ENCODE assay signal across 8 cellular contexts in the genomic region with DNA sequence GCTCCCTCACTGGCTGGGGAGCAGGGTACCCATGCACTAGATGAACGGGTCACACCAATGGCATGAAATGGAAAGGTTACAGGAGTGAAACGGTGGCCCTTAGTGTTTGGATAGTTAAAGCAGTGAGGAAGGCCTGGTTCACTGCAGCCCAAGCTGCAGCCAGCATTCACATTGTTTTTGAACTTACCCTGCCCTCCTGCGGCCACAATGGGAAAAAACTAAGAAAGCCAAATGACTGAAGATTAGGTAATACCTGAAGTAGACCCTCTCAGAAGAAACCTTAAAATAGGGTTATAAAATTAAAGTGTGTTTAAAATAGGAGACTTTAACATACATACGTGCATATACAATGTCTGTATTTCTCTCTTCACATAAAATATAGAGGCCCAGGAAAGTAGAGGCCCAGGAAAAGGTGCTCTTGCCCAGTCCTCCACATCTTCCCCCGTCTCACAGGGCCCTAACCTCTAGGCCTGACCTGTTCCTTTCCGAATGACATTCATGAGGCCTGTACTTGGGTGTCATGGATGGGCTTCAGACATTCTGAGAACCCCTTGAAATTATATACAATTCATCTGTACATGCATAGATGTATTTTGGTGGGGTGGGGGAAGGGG. TPM values are rescaled to one million over a fixed set of nuclear protein-coding genes. Genes with fewer than 3 reads are reported as not detected.
DNase-seq lines count a peak whose midpoint lies in the region; ATAC-seq, FAIRE-seq and TF ChIP-seq lines count a peak whose summit lies in the region.

No MANE protein-coding gene starts in this region.

- ATAC-seq in GM19023 (IDR thresholded peaks at IDR 0.05; ENCODE audit: unreplicated experiment) (peak; percentile 54), HG03571 (IDR thresholded peaks at IDR 0.05; ENCODE audit: unreplicated experiment) (peak; percentile 64)
- peak; percentile 81 for ATAC-seq in activated CD8-positive, alpha-beta T cell treated with anti-CD3 and anti-CD28 coated beads, Interleukin-2, amount 10 ng/mL, durations not matched to agents 7 days and 5 days
- peak; percentile 83 to 84 for ATAC-seq in stimulated activated naive B cell treated with anti-CD40 and anti-IgM and Interleukin-4, amounts not matched to agents 10 μg/mL and 1 μg/mL and 100 μg/mL, for 72 hours (replicated peaks)

- H3K4me1 ChIP-seq in endothelial cell of umbilical vein (ENCODE audit: control insufficient read depth, extremely low read depth, insufficient read depth, low read length) = no peaks in the 10 kb centered on the region

- no peak for TF ChIP-seq POLR2A in endothelial cell of umbilical vein (IDR thresholded peaks at IDR 0.05; ENCODE audit: low read depth, low read length)

- no peak overlapping the region for H3K4me2 ChIP-seq in endothelial cell of umbilical vein (ENCODE audit: insufficient read depth, low read length)

- no peak overlapping the region for H3K9ac ChIP-seq in endothelial cell of umbilical vein (replicated peaks; ENCODE audit: extremely low read depth, insufficient read depth, low read length)

- no peak overlapping the region for H3K27ac ChIP-seq in endothelial cell of umbilical vein (ENCODE audit: insufficient read depth, low read depth, low read length)

- H3K27me3 ChIP-seq in endothelial cell of umbilical vein (ENCODE audit: control insufficient read depth in 2 of 2, insufficient read depth in 2 of 2, low read length in 2 of 2) = peaks cover 21 to 38% of the 10 kb centered on the region in 2 experiments

- no peaks in the 10 kb centered on the region for H3K36me3 Mint-ChIP-seq in activated CD8-positive, alpha-beta T cell treated with anti-CD3 and anti-CD28 coated beads, Interleukin-2, amount 10 ng/mL, durations not matched to agents 7 days and 5 days (ENCODE audit: low read depth)
- H3K36me3 Mint-ChIP-seq in stimulated activated naive B cell treated with anti-CD40 and anti-IgM and Interleukin-4, amounts not matched to agents 10 μg/mL and 1 μg/mL and 100 μg/mL, for 72 hours = no peaks in the 10 kb centered on the region

- no peak overlapping the region for H3K4me3 ChIP-seq in endothelial cell of umbilical vein (replicated peaks in 1 of 3; ENCODE audit: insufficient read depth in 1 of 3, low read depth in 1 of 3, low read length in 3 of 3)

- DNase-seq in AML-193 (lab: John Stamatoyannopoulos, UW) (peak; percentile 79 to 80), NOMO-1 treated with DMSO at 0.1 percent for 48 hours (lab: John Stamatoyannopoulos, UW; ENCODE audit: unreplicated experiment) (peak; percentile 80), endothelial cell of umbilical vein (ENCODE audit: low read depth, low spot score) (peak; percentile 73), midbrain (lab: John Stamatoyannopoulos, UW) (peak; percentile 77)
- DNase-seq in activated CD8-positive, alpha-beta T cell treated with anti-CD3 and anti-CD28 coated beads, Interleukin-2, amount 10 ng/mL, durations not matched to agents 7 days and 5 days = peak; percentile 77
- DNase-seq in stimulated activated naive B cell treated with anti-CD40 and anti-IgM and Interleukin-4, amounts not matched to agents 10 μg/mL and 1 μg/mL and 100 μg/mL, for 72 hours = peak; percentile 60

- H2AFZ ChIP-seq in endothelial cell of umbilical vein (ENCODE audit: low read depth, low read length) = no peak overlapping the region

- no peaks in the 10 kb centered on the region for H3K9me1 ChIP-seq in endothelial cell of umbilical vein (replicated peaks; ENCODE audit: control insufficient read depth, extremely low read depth, insufficient read depth, low read length)

- H3K4me1 Mint-ChIP-seq in activated CD8-positive, alpha-beta T cell treated with anti-CD3 and anti-CD28 coated beads, Interleukin-2, amount 10 ng/mL, durations not matched to agents 7 days and 5 days (ENCODE audit: low read depth) = peaks cover 25% of the 10 kb centered on the region
- H3K4me1 Mint-ChIP-seq in stimulated activated naive B cell treated with anti-CD40 and anti-IgM and Interleukin-4, amounts not matched to agents 10 μg/mL and 1 μg/mL and 100 μg/mL, for 72 hours = peaks cover 19 to 35% of the 10 kb centered on the region in 2 donors

- H3K79me2 ChIP-seq in endothelial cell of umbilical vein (ENCODE audit: control insufficient read depth, insufficient read depth, low read length) = no peaks in the 10 kb centered on the region

- POLR2A ChIA-PET in activated CD8-positive, alpha-beta T cell treated with anti-CD3 and anti-CD28 coated beads, Interleukin-2, amount 10 ng/mL, durations not matched to agents 7 days and 5 days (lab: Charles Lee) = interaction anchor here (1.8 kb wide), 1 partner anchor 33 kb away, joined by 4 read pairs; no protein-coding TSS in a partner anchor
- POLR2A ChIA-PET in endothelial cell of umbilical vein (lab: Charles Lee) = no interaction called here

- peak; percentile 51 to 54 for TF ChIP-seq CTCF in endothelial cell of umbilical vein (IDR thresholded peaks at IDR 0.05; ENCODE audit: extremely low read depth in 1 of 2, insufficient read depth in 1 of 2, low read depth in 1 of 2, low read length in 2 of 2)

- peak; percentile 94 for FAIRE-seq in endothelial cell of umbilical vein (lab: Jason Lieb, UNC)

- no TSS peak for BruUV-seq in endothelial cell of umbilical vein (replicated peaks; lab: Mats Ljungman, UMichigan)

- CTCF ChIA-PET in activated CD8-positive, alpha-beta T cell treated with anti-CD3 and anti-CD28 coated beads, Interleukin-2, amount 10 ng/mL, durations not matched to agents 7 days and 5 days (lab: Charles Lee) = interaction anchor here (0.7 to 9.2 kb wide), 30 partner anchors 12 to 763 kb away, joined by 3 to 231 read pairs (median 7); a partner anchor contains a TSS
- CTCF ChIA-PET in endothelial cell of umbilical vein (lab: Charles Lee) = interaction anchor here (0.8 to 5.3 kb wide), 21 partner anchors 11 to 338 kb away, joined by 3 to 72 read pairs (median 5); a partner anchor contains a TSS

- dilution Hi-C loops in endothelial cell of umbilical vein (cut with MboI; ENCODE audit: extremely low pct_ligation_motif_present, low sequenced_read_pairs) = no loop called here

- H4K20me1 ChIP-seq in endothelial cell of umbilical vein (replicated peaks; ENCODE audit: control insufficient read depth, extremely low read depth, insufficient read depth, low read length) = no peaks in the 10 kb centered on the region

- peaks cover 15% of the 10 kb centered on the region for H3K27me3 Mint-ChIP-seq in activated CD8-positive, alpha-beta T cell treated with anti-CD3 and anti-CD28 coated beads, Interleukin-2, amount 10 ng/mL, durations not matched to agents 7 days and 5 days (ENCODE audit: low read depth)
- peaks cover 12 to 19% of the 10 kb centered on the region in 2 donors for H3K27me3 Mint-ChIP-seq in stimulated activated naive B cell treated with anti-CD40 and anti-IgM and Interleukin-4, amounts not matched to agents 10 μg/mL and 1 μg/mL and 100 μg/mL, for 72 hours

- H3K27ac Mint-ChIP-seq in activated CD8-positive, alpha-beta T cell treated with anti-CD3 and anti-CD28 coated beads, Interleukin-2, amount 10 ng/mL, durations not matched to agents 7 days and 5 days = no peak overlapping the region
- H3K27ac Mint-ChIP-seq in stimulated activated naive B cell treated with anti-CD40 and anti-IgM and Interleukin-4, amounts not matched to agents 10 μg/mL and 1 μg/mL and 100 μg/mL, for 72 hours = no peak overlapping the region

- intact Hi-C loops in endothelial cell of umbilical vein (cut with micrococcal nuclease) = loop anchor here (1.0 to 5.0 kb wide), 5 partner anchors 58 to 337 kb away; a partner anchor contains a TSS

- no peaks in the 10 kb centered on the region for H3K36me3 ChIP-seq in endothelial cell of umbilical vein (ENCODE audit: control insufficient read depth in 2 of 2, extremely low read depth in 1 of 2, insufficient read depth in 2 of 2, low read length in 2 of 2)

- no peaks in the 10 kb centered on the region for H3K9me3 ChIP-seq in endothelial cell of umbilical vein (replicated peaks; ENCODE audit: control insufficient read depth, insufficient read depth, low read length)

- H3K4me3 Mint-ChIP-seq in activated CD8-positive, alpha-beta T cell treated with anti-CD3 and anti-CD28 coated beads, Interleukin-2, amount 10 ng/mL, durations not matched to agents 7 days and 5 days = no peak overlapping the region
- no peak overlapping the region for H3K4me3 Mint-ChIP-seq in stimulated activated naive B cell treated with anti-CD40 and anti-IgM and Interleukin-4, amounts not matched to agents 10 μg/mL and 1 μg/mL and 100 μg/mL, for 72 hours

- no peaks in the 10 kb centered on the region for H3K9me3 Mint-ChIP-seq in activated CD8-positive, alpha-beta T cell treated with anti-CD3 and anti-CD28 coated beads, Interleukin-2, amount 10 ng/mL, durations not matched to agents 7 days and 5 days (ENCODE audit: insufficient read depth)
- no peaks in the 10 kb centered on the region for H3K9me3 Mint-ChIP-seq in stimulated activated naive B cell treated with anti-CD40 and anti-IgM and Interleukin-4, amounts not matched to agents 10 μg/mL and 1 μg/mL and 100 μg/mL, for 72 hours

RNA-seq across cellular contexts. Expression of a gene that starts 33.3 kb away (rescaled TPM):
- total RNA-seq in activated CD8-positive, alpha-beta T cell treated with anti-CD3 and anti-CD28 coated beads, Interleukin-2, amount 10 ng/mL, durations not matched to agents 7 days and 5 days = 10 to 100 TPM; 32.4 to 35.9 TPM
- total RNA-seq in endothelial cell of umbilical vein = 12.7 and 14.3 TPM in 2 replicates
- 10.4 and 13.8 TPM in 2 replicates for polyA plus RNA-seq in endothelial cell of umbilical vein
- 8.0 and 10.4 TPM in 2 replicates for polyA plus RNA-seq in endothelial cell of umbilical vein (2011; cell fraction: cytosol; rRNA removed)
- polyA plus RNA-seq in endothelial cell of umbilical vein (2011; cell fraction: nucleus; rRNA removed) = 6.9 and 7.5 TPM in 2 replicates
- 13.7 and 16.2 TPM in 2 replicates for polyA plus RNA-seq in endothelial cell of umbilical vein (2012)
- polyA minus RNA-seq in endothelial cell of umbilical vein = 5.2 and 9.2 TPM in 2 replicates
- polyA minus RNA-seq in endothelial cell of umbilical vein (2011; cell fraction: cytosol; rRNA and poly(A)+ RNA removed) = 1.4 TPM
- polyA minus RNA-seq in endothelial cell of umbilical vein (2011; cell fraction: nucleus; rRNA and poly(A)+ RNA removed) = 2.0 and 2.4 TPM in 2 replicates

RNA-seq across cellular contexts. Expression of a gene that starts 34.0 kb away (rescaled TPM):
- under 1 TPM; 0.21 to 0.23 TPM for total RNA-seq in activated CD8-positive, alpha-beta T cell treated with anti-CD3 and anti-CD28 coated beads, Interleukin-2, amount 10 ng/mL, durations not matched to agents 7 days and 5 days
- total RNA-seq in endothelial cell of umbilical vein = 0.95 and 0.97 TPM in 2 replicates
- polyA plus RNA-seq in endothelial cell of umbilical vein = 1.1 and 1.3 TPM in 2 replicates
- polyA plus RNA-seq in endothelial cell of umbilical vein (2011; cell fraction: cytosol; rRNA removed) = 0.76 and 0.83 TPM in 2 replicates
- 2.1 and 2.8 TPM in 2 replicates for polyA plus RNA-seq in endothelial cell of umbilical vein (2011; cell fraction: nucleus; rRNA removed)
- 1.4 and 1.5 TPM in 2 replicates for polyA plus RNA-seq in endothelial cell of umbilical vein (2012)
- polyA minus RNA-seq in endothelial cell of umbilical vein = 0.62 and 1.0 TPM in 2 replicates
- not detected for polyA minus RNA-seq in endothelial cell of umbilical vein (2011; cell fraction: cytosol; rRNA and poly(A)+ RNA removed)
- 0.43 and 0.72 TPM in 2 replicates for polyA minus RNA-seq in endothelial cell of umbilical vein (2011; cell fraction: nucleus; rRNA and poly(A)+ RNA removed)

RNA-seq across cellular contexts. Expression of a gene that starts 58.0 kb away (rescaled TPM):
- total RNA-seq in activated CD8-positive, alpha-beta T cell treated with anti-CD3 and anti-CD28 coated beads, Interleukin-2, amount 10 ng/mL, durations not matched to agents 7 days and 5 days = 10 to 100 TPM; 48.0 to 49.4 TPM
- total RNA-seq in endothelial cell of umbilical vein = 32.6 and 34.3 TPM in 2 replicates
- polyA plus RNA-seq in endothelial cell of umbilical vein = 52.8 and 54.1 TPM in 2 replicates
- polyA plus RNA-seq in endothelial cell of umbilical vein (2011; cell fraction: cytosol; rRNA removed) = 40.1 and 41.8 TPM in 2 replicates
- polyA plus RNA-seq in endothelial cell of umbilical vein (2011; cell fraction: nucleus; rRNA removed) = 75.8 and 82.4 TPM in 2 replicates
- 36.4 and 39.5 TPM in 2 replicates for polyA plus RNA-seq in endothelial cell of umbilical vein (2012)
- polyA minus RNA-seq in endothelial cell of umbilical vein = 40.2 and 45.8 TPM in 2 replicates
- 19.7 TPM for polyA minus RNA-seq in endothelial cell of umbilical vein (2011; cell fraction: cytosol; rRNA and poly(A)+ RNA removed)
- 12.8 and 15.3 TPM in 2 replicates for polyA minus RNA-seq in endothelial cell of umbilical vein (2011; cell fraction: nucleus; rRNA and poly(A)+ RNA removed)

RNA-seq across cellular contexts. Expression of a gene that starts 58.3 kb away (rescaled TPM):
- total RNA-seq in activated CD8-positive, alpha-beta T cell treated with anti-CD3 and anti-CD28 coated beads, Interleukin-2, amount 10 ng/mL, durations not matched to agents 7 days and 5 days = 100 to 1,000 TPM; 119 to 123 TPM
- 103 and 109 TPM in 2 replicates for total RNA-seq in endothelial cell of umbilical vein
- polyA plus RNA-seq in endothelial cell of umbilical vein = 187 and 203 TPM in 2 replicates
- 135 and 136 TPM in 2 replicates for polyA plus RNA-seq in endothelial cell of umbilical vein (2011; cell fraction: cytosol; rRNA removed)
- 688 and 725 TPM in 2 replicates for polyA plus RNA-seq in endothelial cell of umbilical vein (2011; cell fraction: nucleus; rRNA removed)
- polyA plus RNA-seq in endothelial cell of umbilical vein (2012) = 94.6 and 97.7 TPM in 2 replicates
- polyA minus RNA-seq in endothelial cell of umbilical vein = 75.9 and 98.4 TPM in 2 replicates
- polyA minus RNA-seq in endothelial cell of umbilical vein (2011; cell fraction: cytosol; rRNA and poly(A)+ RNA removed) = 117 TPM
- 108 and 112 TPM in 2 replicates for polyA minus RNA-seq in endothelial cell of umbilical vein (2011; cell fraction: nucleus; rRNA and poly(A)+ RNA removed)
